In genomic region chr4:142354794-142355416, GRCh38 we compare ENCODE assay signal across 9 cellular contexts.
DNase-seq lines count a peak whose midpoint lies in the region; ATAC-seq and TF ChIP-seq lines count a peak whose summit lies in the region.
"Had no signal": no experiment of that assay in that cellular context is flagged by ENCODE, and none has a peak within 500 bp of the region (broad histone marks: within the 10 kb centered on the region; RNA-seq: fewer than 3 reads in every experiment).

No MANE protein-coding gene starts in this region.

- no peak overlapping the region for H4K8ac ChIP-seq in neuronal stem cell (ENCODE audit: low read depth, low read length)

- H3K9me3 ChIP-seq in cardiac muscle cell (ENCODE audit: low read depth) = no peaks in the 10 kb centered on the region
- no peaks in the 10 kb centered on the region for H3K9me3 ChIP-seq in right atrium auricular region
- H3K9me3 ChIP-seq in thoracic aorta = no peaks in the 10 kb centered on the region
- H3K9me3 ChIP-seq in neuronal stem cell (replicated peaks in 1 of 2; ENCODE audit: control insufficient read depth in 2 of 2, insufficient read depth in 1 of 2, low read depth in 1 of 2, low read length in 2 of 2) = peaks cover 0 to 2% of the 10 kb centered on the region in 2 donors

- DNase-seq in cardiac muscle cell (ENCODE audit: low read depth in 1 of 2, low spot score in 1 of 2) (peak in 1 of 2 donors; percentile 42), right atrium auricular region (ENCODE audit: low spot score) (no peak), T-cell (peak in 3 of 34 experiments; percentile 3 to 18 (median 8)), foreskin keratinocyte (no peak), thoracic aorta (ENCODE audit: low spot score) (no peak), neuronal stem cell (ENCODE audit: low spot score) (no peak), lower leg skin (ENCODE audit: low spot score in 2 of 2) (no peak), kidney glomerular epithelial cell (lab: John Stamatoyannopoulos, UW) (no peak)
- DNase-seq: NCI-H146 had no signal

- POLR2A ChIA-PET in T-cell (lab: Charles Lee) = interaction anchor here (0.6 to 2.3 kb wide), 8 partner anchors 12 to 226 kb away, joined by 3 to 7 read pairs (median 3); no protein-coding TSS in a partner anchor

- H3K36me3 ChIP-seq in cardiac muscle cell (no peaks in the 10 kb centered on the region), right atrium auricular region (no peaks in the 10 kb centered on the region), thoracic aorta (no peaks in the 10 kb centered on the region), neuronal stem cell (replicated peaks in 1 of 2; ENCODE audit: control insufficient read depth in 2 of 2, insufficient read depth in 2 of 2, low read length in 2 of 2) (peaks cover 0 to 2% of the 10 kb centered on the region in 2 donors)

- H3K27ac Mint-ChIP-seq in T-cell = peak overlapping the region; percentile 92 to 97

- H2AK5ac ChIP-seq in neuronal stem cell (ENCODE audit: low read depth, low read length) = no peak overlapping the region

- H3K4me1 ChIP-seq in cardiac muscle cell (ENCODE audit: low read depth) = peaks cover 32% of the 10 kb centered on the region
- peaks cover 0 to 40% of the 10 kb centered on the region in 2 donors for H3K4me1 ChIP-seq in right atrium auricular region
- peaks cover 28% of the 10 kb centered on the region for H3K4me1 ChIP-seq in foreskin keratinocyte
- H3K4me1 ChIP-seq in thoracic aorta (ENCODE audit: control insufficient read depth in 1 of 2, low read depth in 2 of 2) = peaks cover 23 to 50% of the 10 kb centered on the region in 2 donors
- H3K4me1 ChIP-seq in neuronal stem cell (ENCODE audit: control insufficient read depth in 2 of 2, insufficient read depth in 1 of 2, low read depth in 1 of 2, low read length in 2 of 2) = peaks cover 3 to 11% of the 10 kb centered on the region in 2 donors

- H3K27me3 Mint-ChIP-seq in T-cell = no peaks in the 10 kb centered on the region

- H3K4me3 ChIP-seq in cardiac muscle cell (no peak overlapping the region), right atrium auricular region (no peak overlapping the region), thoracic aorta (peak overlapping the region; percentile 11), neuronal stem cell (ENCODE audit: low read length in 2 of 2) (no peak overlapping the region), lower leg skin (ENCODE audit: low read depth, poor library complexity, severe bottlenecking) (no peak overlapping the region)

- no peaks in the 10 kb centered on the region for H3K27me3 ChIP-seq in cardiac muscle cell
- H3K27me3 ChIP-seq in right atrium auricular region = no peaks in the 10 kb centered on the region
- H3K27me3 ChIP-seq in foreskin keratinocyte = no peaks in the 10 kb centered on the region
- no peaks in the 10 kb centered on the region for H3K27me3 ChIP-seq in thoracic aorta (replicated peaks; ENCODE audit: insufficient read depth)
- no peaks in the 10 kb centered on the region for H3K27me3 ChIP-seq in neuronal stem cell (ENCODE audit: control insufficient read depth in 3 of 3, insufficient read depth in 3 of 3, low read depth in 1 of 3, low read length in 3 of 3)

- peaks cover 93 to 96% (median 96%) of the 10 kb centered on the region in 3 donors for H3K4me1 Mint-ChIP-seq in T-cell

- no peaks in the 10 kb centered on the region for H3K79me1 ChIP-seq in neuronal stem cell (ENCODE audit: low read depth, low read length)

- no peak overlapping the region for H2BK15ac ChIP-seq in neuronal stem cell (ENCODE audit: low read length)

- TF ChIP-seq POLR2A in lower leg skin (IDR thresholded peaks at IDR 0.05) = no peak

- no peak overlapping the region for H3K18ac ChIP-seq in neuronal stem cell (ENCODE audit: low read length)

- TF ChIP-seq CTCF in cardiac muscle cell (IDR thresholded peaks at IDR 0.05; ENCODE audit: low read depth, low read length) = no peak
- no peak for TF ChIP-seq CTCF in right atrium auricular region (IDR thresholded peaks at IDR 0.05)
- TF ChIP-seq CTCF in foreskin keratinocyte (conservative IDR thresholded peaks at IDR 0.05) = no peak
- TF ChIP-seq CTCF in thoracic aorta (IDR thresholded peaks at IDR 0.05) = no peak
- no peak for TF ChIP-seq CTCF in lower leg skin (IDR thresholded peaks at IDR 0.05)

- no peak overlapping the region for H2BK5ac ChIP-seq in neuronal stem cell (ENCODE audit: low read length)

- no peaks in the 10 kb centered on the region for H3K9me3 Mint-ChIP-seq in T-cell

- no peak overlapping the region for H2BK12ac ChIP-seq in neuronal stem cell (ENCODE audit: low read length)

- H3K23ac ChIP-seq in neuronal stem cell (ENCODE audit: low read depth, low read length, poor library complexity) = no peak overlapping the region

- intact Hi-C loops in lower leg skin (cut with DNase I; ENCODE audit: low total_unique reads) = loop anchor here (10.0 kb wide), 1 partner anchor 490 kb away; the partner anchor contains the start of gene INPP4B

- no peak overlapping the region for H2AFZ ChIP-seq in neuronal stem cell (ENCODE audit: low read length)

- no peak overlapping the region for H3K14ac ChIP-seq in neuronal stem cell (ENCODE audit: low read length)

- CTCF ChIA-PET in T-cell (lab: Charles Lee) = interaction anchor here (0.6 to 3.4 kb wide), 31 partner anchors 9 to 491 kb away, joined by 3 to 46 read pairs (median 4); partner anchors contain the start of gene INPP4B (in 1 of the 2)

- no peaks in the 10 kb centered on the region for H3K36me3 Mint-ChIP-seq in T-cell

- no peak overlapping the region for H3K4ac ChIP-seq in neuronal stem cell (ENCODE audit: low read length)

- no peak overlapping the region for H4K91ac ChIP-seq in neuronal stem cell (ENCODE audit: low read depth, low read length, poor library complexity)

- peak overlapping the region; percentile 49 to 74 (median 60) for H3K4me3 Mint-ChIP-seq in T-cell

- H3K27ac ChIP-seq in cardiac muscle cell (peak overlapping the region; percentile 34), right atrium auricular region (peak overlapping the region in 1 of 2 donors; percentile 22), foreskin keratinocyte (peak overlapping the region; percentile 6), thoracic aorta (peak overlapping the region in 1 of 2 donors; percentile 36), neuronal stem cell (replicated peaks; ENCODE audit: low read length) (no peak overlapping the region)

- no peak overlapping the region for H3K4me2 ChIP-seq in neuronal stem cell (ENCODE audit: insufficient read depth, low read length, poor library complexity, severe bottlenecking)

- H3K9ac ChIP-seq in neuronal stem cell (ENCODE audit: low read depth, low read length, poor library complexity) = no peak overlapping the region

- no CpG with 5 or more reads among the region's 8 CpGs for WGBS in neuronal stem cell (ENCODE audit: extremely low coverage in 2 of 2, insufficient read length in 2 of 2, insufficient replicate concordance in 1 of 2), 2 donors
- WGBS in lower leg skin, 2 donors = 73 to 80% methylated on average over 8 of the region's 8 CpGs

- H2BK120ac ChIP-seq in neuronal stem cell (ENCODE audit: low read depth, low read length) = no peak overlapping the region

- ATAC-seq in T-cell (replicated peaks in 1 of 4) = peak; percentile 80 to 90 (median 83)
- no peak for ATAC-seq in foreskin keratinocyte
- ATAC-seq in thoracic aorta (ENCODE audit: insufficient number of reproducible peaks, low FRiP score, low read depth) = no peak

Comparison
In these comparisons a context has a peak if more than half of its experiments do, and no peak if none do; other contexts are left out.
1. ATAC-seq: peak in T-cell (4 of 4); none in foreskin keratinocyte (single experiment) and thoracic aorta (single experiment).